In the genomic region with DNA sequence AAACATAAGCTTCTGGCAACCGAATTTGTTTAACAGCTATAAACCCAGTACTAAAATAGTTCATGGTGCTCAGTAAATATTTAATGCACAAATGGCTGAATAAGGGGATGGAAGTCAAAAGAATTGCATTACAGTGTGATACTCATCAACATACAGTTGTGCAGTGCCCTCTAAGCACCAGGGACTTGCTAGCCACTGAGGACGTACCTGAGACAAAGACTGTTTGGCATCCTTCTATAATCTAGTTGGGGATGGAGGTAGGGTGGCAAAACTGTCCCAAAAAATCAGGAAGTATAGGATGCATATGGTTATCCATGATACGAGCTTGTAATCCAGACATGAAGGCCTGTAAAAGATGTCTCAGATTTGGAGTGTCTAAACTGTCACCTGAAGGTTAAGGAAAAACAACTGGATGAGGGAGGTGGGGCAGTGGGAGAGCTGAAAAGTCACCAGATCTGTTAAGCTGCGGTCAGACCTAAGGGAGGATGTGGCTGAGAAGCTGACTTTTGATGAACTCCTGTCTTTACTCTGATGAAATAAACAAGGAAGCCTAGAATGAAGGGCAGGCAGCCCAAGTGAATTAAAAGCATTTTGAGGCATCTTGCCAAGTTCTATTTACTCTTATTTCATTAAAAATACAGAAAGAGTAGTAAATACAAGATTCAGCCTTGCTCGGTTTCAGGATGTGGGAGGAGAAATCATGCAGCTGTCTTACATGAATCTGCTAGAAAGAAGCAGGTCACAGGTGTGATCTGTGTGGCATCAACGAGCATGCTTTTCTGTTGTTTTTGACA, we compare ENCODE assay signal across 8 cellular contexts. TPM values are rescaled to one million over a fixed set of nuclear protein-coding genes. Genes with fewer than 3 reads are reported as not detected.
DNase-seq lines count a peak whose midpoint lies in the region; ATAC-seq and TF ChIP-seq lines count a peak whose summit lies in the region.

No MANE protein-coding gene starts in this region.

- no peak for TF ChIP-seq POLR2A in GM18505 (IDR thresholded peaks at IDR 0.05; ENCODE audit: borderline replicate concordance, extremely low read depth, insufficient read depth, insufficient read length)

- H3K27ac Mint-ChIP-seq in activated naive CD8-positive, alpha-beta T cell treated with anti-CD3 and anti-CD28 coated beads, Interleukin-2, amount 10 ng/mL, durations not matched to agents 7 days and 5 days = peak overlapping the region; percentile 92

- H3K4me3 ChIP-seq in coronary artery = no peak overlapping the region

- H3K36me3 Mint-ChIP-seq in activated naive CD8-positive, alpha-beta T cell treated with anti-CD3 and anti-CD28 coated beads, Interleukin-2, amount 10 ng/mL, durations not matched to agents 7 days and 5 days = peaks cover 9% of the 10 kb centered on the region

- POLR2A ChIA-PET in activated naive CD8-positive, alpha-beta T cell treated with anti-CD3 and anti-CD28 coated beads, Interleukin-2, amount 10 ng/mL, durations not matched to agents 7 days and 5 days (lab: Charles Lee) = interaction anchor here (0.7 to 2.1 kb wide), 7 partner anchors 9 to 91 kb away, joined by 3 to 51 read pairs (median 9); partner anchors contain the start of gene FAM200B

- H3K27ac ChIP-seq in caudate nucleus (ENCODE audit: low read depth, low read length) = no peak overlapping the region
- no peak overlapping the region for H3K27ac ChIP-seq in coronary artery

- peak; percentile 56 for ATAC-seq in GM21576 (IDR thresholded peaks at IDR 0.05; ENCODE audit: unreplicated experiment)
- peak; percentile 76 for ATAC-seq in activated naive CD8-positive, alpha-beta T cell treated with anti-CD3 and anti-CD28 coated beads, Interleukin-2, amount 10 ng/mL, durations not matched to agents 7 days and 5 days (ENCODE audit: low read depth)
- no peak for ATAC-seq in GM18505 (IDR thresholded peaks at IDR 0.05; ENCODE audit: unreplicated experiment)

- H3K4me1 Mint-ChIP-seq in activated naive CD8-positive, alpha-beta T cell treated with anti-CD3 and anti-CD28 coated beads, Interleukin-2, amount 10 ng/mL, durations not matched to agents 7 days and 5 days = peaks cover 53% of the 10 kb centered on the region

- peak; percentile 53 for DNase-seq in GDM1 (lab: John Stamatoyannopoulos, UW)
- DNase-seq in Kasumi-1 (lab: John Stamatoyannopoulos, UW) = peak; percentile 45 to 54
- DNase-seq in activated naive CD8-positive, alpha-beta T cell treated with anti-CD3 and anti-CD28 coated beads, Interleukin-2, amount 10 ng/mL, durations not matched to agents 7 days and 5 days = no peak
- DNase-seq in caudate nucleus (lab: John Stamatoyannopoulos, UW) = no peak
- no peak for DNase-seq in midbrain (lab: John Stamatoyannopoulos, UW)
- DNase-seq in coronary artery (ENCODE audit: low spot score) = no peak

- TF ChIP-seq CTCF in coronary artery (IDR thresholded peaks at IDR 0.05) = no peak

- H3K9me3 Mint-ChIP-seq in activated naive CD8-positive, alpha-beta T cell treated with anti-CD3 and anti-CD28 coated beads, Interleukin-2, amount 10 ng/mL, durations not matched to agents 7 days and 5 days = no peaks in the 10 kb centered on the region

- H3K27me3 Mint-ChIP-seq in activated naive CD8-positive, alpha-beta T cell treated with anti-CD3 and anti-CD28 coated beads, Interleukin-2, amount 10 ng/mL, durations not matched to agents 7 days and 5 days = no peaks in the 10 kb centered on the region

- peak overlapping the region; percentile 54 for H3K4me3 Mint-ChIP-seq in activated naive CD8-positive, alpha-beta T cell treated with anti-CD3 and anti-CD28 coated beads, Interleukin-2, amount 10 ng/mL, durations not matched to agents 7 days and 5 days

RNA-seq across cellular contexts. Expression of gene CD38, which starts 12.0 kb away (rescaled TPM):
- total RNA-seq in activated naive CD8-positive, alpha-beta T cell treated with anti-CD3 and anti-CD28 coated beads, Interleukin-2, amount 10 ng/mL, durations not matched to agents 7 days and 5 days = 100 to 1,000 TPM in 1 of 2 experiments, 10 to 100 TPM in 1; 99.9 to 110 TPM

Comparison
In these comparisons a context has a peak if more than half of its experiments do, and no peak if none do; other contexts are left out.
1. DNase-seq: peak in GDM1 (single experiment) and Kasumi-1 (2 of 2); none in activated naive CD8-positive, alpha-beta T cell treated with anti-CD3 and anti-CD28 coated beads, Interleukin-2, amount 10 ng/mL, durations not matched to agents 7 days and 5 days (single experiment), caudate nucleus (0 of 61), midbrain (single experiment) and coronary artery (single experiment).